ENCODE assay signal across 22 cellular contexts in the genomic region with DNA sequence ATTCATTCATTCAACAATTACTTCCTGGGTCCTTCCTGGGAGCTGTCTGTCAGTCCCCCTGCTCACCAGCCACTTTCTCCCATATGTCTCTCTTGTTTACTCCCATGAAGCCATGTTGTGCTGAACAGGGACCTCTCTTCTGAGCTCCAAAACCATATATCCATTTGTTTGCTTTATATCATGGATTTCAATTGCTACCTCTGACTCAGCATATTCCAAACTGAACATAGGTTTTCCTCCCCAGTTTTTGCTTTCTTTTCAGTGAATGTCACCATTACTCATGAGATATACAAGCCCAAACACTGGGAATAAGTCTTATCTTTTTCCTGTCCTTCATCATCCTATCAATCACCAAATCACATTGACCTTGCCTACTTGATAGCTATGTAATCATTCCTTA.
DNase-seq lines count a peak whose midpoint lies in the region; ATAC-seq, FAIRE-seq and TF ChIP-seq lines count a peak whose summit lies in the region.
"Had no signal": no experiment of that assay in that cellular context is flagged by ENCODE, and none has a peak within 500 bp of the region (broad histone marks: within the 10 kb centered on the region; RNA-seq: fewer than 3 reads in every experiment).

No MANE protein-coding gene starts in this region.

- FAIRE-seq in HepG2 (lab: Jason Lieb, UNC) = no peak
- peak; percentile 68 for FAIRE-seq in K562 (lab: Jason Lieb, UNC)
- FAIRE-seq in H54 (lab: Jason Lieb, UNC) = no peak
- FAIRE-seq: D721Med, GM12891, GM18507 had no signal

- no peaks in the 10 kb centered on the region for H3K27me3 Mint-ChIP-seq in CD8-positive, alpha-beta memory T cell

- H3K9ac ChIP-seq in HepG2 (ENCODE audit: insufficient read depth, low read depth, low read length) = no peak overlapping the region
- no peak overlapping the region for H3K9ac ChIP-seq in K562 (ENCODE audit: insufficient read depth in 1 of 2, low read depth in 2 of 2, low read length in 2 of 2)
- H3K9ac ChIP-seq: BLaER1 had no signal

- BruUV-seq in HepG2 (replicated peaks; lab: Mats Ljungman, UMichigan) (no TSS peak), K562 (replicated peaks; lab: Mats Ljungman, UMichigan) (no TSS peak)

- no peaks in the 10 kb centered on the region for H3K9me1 ChIP-seq in K562 (ENCODE audit: control insufficient read depth, insufficient read depth, low read length)

- H3K27ac Mint-ChIP-seq in CD8-positive, alpha-beta memory T cell = no peak overlapping the region
- H3K27ac Mint-ChIP-seq: B cell; CD4-positive, CD25-positive, alpha-beta regulatory T cell; CD8-positive, alpha-beta T cell had no signal

- no peak overlapping the region for H2AFZ ChIP-seq in HepG2 (ENCODE audit: low read length)
- H2AFZ ChIP-seq in K562 (ENCODE audit: low read depth, low read length) = peak overlapping the region; percentile 71

- DNase-seq in HepG2 (ENCODE audit: low spot score) (no peak), right lobe of liver (no peak), K562 (ENCODE audit: extremely low read depth in 1 of 4, low spot score in 3 of 4) (no peak), fibroblast of pulmonary artery (ENCODE audit: low read depth) (peak; percentile 3), H54 (ENCODE audit: insufficient read length, low spot score) (no peak), RPMI8226 (no peak)
- DNase-seq in CD8-positive, alpha-beta memory T cell = no peak
- DNase-seq: 8988T; CD4-positive, CD25-positive, alpha-beta regulatory T cell; CD8-positive, alpha-beta T cell; DMS 273 treated with DMSO at 0.1 percent for 48 hours; EL; GDM1; GOT3; H7; HCEC 1CT had no signal

- H3K9me3 Mint-ChIP-seq in CD8-positive, alpha-beta memory T cell = peaks cover 0 to 2% (median 0%) of the 10 kb centered on the region in 5 donors
- H3K9me3 Mint-ChIP-seq: CD8-positive, alpha-beta T cell had no signal

- H3K4me1 ChIP-seq in HepG2 (ENCODE audit: insufficient read depth, low read length) (no peaks in the 10 kb centered on the region), right lobe of liver (no peaks in the 10 kb centered on the region), K562 (replicated peaks in 1 of 2; ENCODE audit: control insufficient read depth in 2 of 2, insufficient read depth in 2 of 2, low read length in 2 of 2) (no peaks in the 10 kb centered on the region; a peak in 1 of 5 replicates)
- H3K4me1 ChIP-seq in CD8-positive, alpha-beta memory T cell (ENCODE audit: insufficient read depth, low read length) = no peaks in the 10 kb centered on the region
- H3K4me1 ChIP-seq: BLaER1 had no signal

- no peak overlapping the region for H3K4me2 ChIP-seq in HepG2 (ENCODE audit: low read depth, low read length)
- no peak overlapping the region for H3K4me2 ChIP-seq in K562 (ENCODE audit: insufficient read depth, low read length)
- H3K4me2 ChIP-seq: BLaER1 had no signal

- in situ Hi-C loops in HepG2 (cut with HindIII; ENCODE audit: extremely low pct_ligation_motif_present, low pct_unique_long_range_greater_than_20kb) = no loop called here
- in situ Hi-C loops in K562 (cut with MboI) = no loop called here

- H3K36me3 ChIP-seq in HepG2 (replicated peaks in 1 of 2; ENCODE audit: control insufficient read depth in 1 of 2, insufficient read depth in 2 of 2, low read length in 2 of 2) (no peaks in the 10 kb centered on the region), right lobe of liver (no peaks in the 10 kb centered on the region), K562 (ENCODE audit: control insufficient read depth, insufficient read depth, low read length) (no peaks in the 10 kb centered on the region)
- no peaks in the 10 kb centered on the region for H3K36me3 ChIP-seq in CD8-positive, alpha-beta memory T cell (ENCODE audit: insufficient read depth, low read length)
- H3K36me3 ChIP-seq: BLaER1 had no signal

- H3K36me3 Mint-ChIP-seq in CD8-positive, alpha-beta memory T cell = no peaks in the 10 kb centered on the region
- H3K36me3 Mint-ChIP-seq: CD4-positive, CD25-positive, alpha-beta regulatory T cell; CD8-positive, alpha-beta T cell had no signal

- H3K27me3 ChIP-seq in HepG2 (ENCODE audit: control insufficient read depth in 1 of 2, insufficient read depth in 2 of 2, low read length in 2 of 2) = no peaks in the 10 kb centered on the region; a peak in 1 of 5 replicates
- H3K27me3 ChIP-seq in right lobe of liver = no peaks in the 10 kb centered on the region
- no peaks in the 10 kb centered on the region for H3K27me3 ChIP-seq in K562 (ENCODE audit: control insufficient read depth in 2 of 2, insufficient read depth in 2 of 2, low read length in 2 of 2)
- H3K27me3 ChIP-seq in CD8-positive, alpha-beta memory T cell (ENCODE audit: insufficient read depth, low read length, poor library complexity, severe bottlenecking) = no peaks in the 10 kb centered on the region
- H3K27me3 ChIP-seq: BLaER1 had no signal

- no peak for TF ChIP-seq CTCF in HepG2 (CRISPR knock-in tag; IDR thresholded peaks at IDR 0.05)
- no peak for TF ChIP-seq CTCF in right lobe of liver (IDR thresholded peaks at IDR 0.05)
- TF ChIP-seq CTCF in K562 (IDR thresholded peaks at IDR 0.05 in 2 of 3, conservative IDR thresholded peaks at IDR 0.05 in 1 of 3; ENCODE audit: insufficient read depth in 2 of 3, low read depth in 1 of 3, low read length in 3 of 3) = no peak
- no peak for TF ChIP-seq CTCF in fibroblast of pulmonary artery (IDR thresholded peaks at IDR 0.05; ENCODE audit: low read length, missing control alignments)

- TF ChIP-seq RAD21 in HepG2 (CRISPR knock-in tag; IDR thresholded peaks at IDR 0.05) (no peak), K562 (CRISPR knock-in tag; conservative IDR thresholded peaks at IDR 0.05 in 1 of 2, IDR thresholded peaks at IDR 0.05 in 1 of 2) (no peak)

- no peaks in the 10 kb centered on the region for H3K4me1 Mint-ChIP-seq in CD8-positive, alpha-beta memory T cell
- H3K4me1 Mint-ChIP-seq: B cell; CD4-positive, CD25-positive, alpha-beta regulatory T cell had no signal

- H3K4me3 ChIP-seq in HepG2 (replicated peaks in 1 of 3; ENCODE audit: insufficient read depth in 1 of 3, low read depth in 2 of 3, low read length in 3 of 3) (no peak overlapping the region), right lobe of liver (no peak overlapping the region), K562 (no peak overlapping the region), fibroblast of pulmonary artery (replicated peaks; ENCODE audit: low read depth, low read length) (no peak overlapping the region)
- H3K4me3 ChIP-seq in CD8-positive, alpha-beta memory T cell (ENCODE audit: low read length) = no peak overlapping the region
- H3K4me3 ChIP-seq: BLaER1 had no signal

- intact Hi-C loops in HepG2 (cut with micrococcal nuclease; ENCODE audit: unreplicated experiment) = no loop called here
- intact Hi-C loops in right lobe of liver (cut with DNase I) = no loop called here
- intact Hi-C loops in K562 (cut with micrococcal nuclease) = no loop called here

- TF ChIP-seq POLR2A in HepG2 (IDR thresholded peaks at IDR 0.05; ENCODE audit: insufficient read depth in 1 of 2, low read depth in 2 of 2, low read length in 2 of 2) (no peak), right lobe of liver (IDR thresholded peaks at IDR 0.05) (no peak), K562 (conservative IDR thresholded peaks at IDR 0.05) (no peak), H54 (IDR thresholded peaks at IDR 0.05; ENCODE audit: low read depth, low read length) (no peak)

- POLR2A ChIA-PET in HepG2 (lab: Yijun Ruan, JAX) = no interaction called here
- POLR2A ChIA-PET in K562 (lab: Yijun Ruan, JAX) = interaction anchor here (0.6 kb wide), 1 partner anchor 159 kb away, joined by 3 read pairs; no protein-coding TSS in a partner anchor
- POLR2A ChIA-PET in CD8-positive, alpha-beta memory T cell (lab: Charles Lee) = no interaction called here

- CTCF ChIA-PET in HepG2 (lab: Yijun Ruan, JAX; ENCODE audit: low intra/inter-chr PET ratio, low total read pairs) (no interaction called here), K562 (lab: Yijun Ruan, JAX; ENCODE audit: low intra/inter-chr PET ratio) (no interaction called here)
- CTCF ChIA-PET in CD8-positive, alpha-beta memory T cell (lab: Charles Lee) = no interaction called here

- no peak for ATAC-seq in HepG2
- no peak for ATAC-seq in right lobe of liver
- ATAC-seq in K562 = no peak
- ATAC-seq: CD8-positive, alpha-beta T cell had no signal

- no peak overlapping the region for H3K4me3 Mint-ChIP-seq in CD8-positive, alpha-beta memory T cell
- H3K4me3 Mint-ChIP-seq: B cell; CD4-positive, CD25-positive, alpha-beta regulatory T cell; CD8-positive, alpha-beta T cell had no signal

- peaks cover 10% of the 10 kb centered on the region for H3K9me3 ChIP-seq in HepG2 (ENCODE audit: low read length)
- H3K9me3 ChIP-seq in right lobe of liver = no peaks in the 10 kb centered on the region
- H3K9me3 ChIP-seq in K562 (replicated peaks; ENCODE audit: control insufficient read depth, insufficient read depth, low read depth, low read length) = no peaks in the 10 kb centered on the region
- H3K9me3 ChIP-seq in CD8-positive, alpha-beta memory T cell (ENCODE audit: low read length) = no peaks in the 10 kb centered on the region

- H3K27ac ChIP-seq in HepG2 (ENCODE audit: extremely low read length, insufficient read depth, low read length) (no peak overlapping the region), right lobe of liver (no peak overlapping the region), K562 (ENCODE audit: extremely low read depth, low read depth, low read length) (no peak overlapping the region)
- no peak overlapping the region for H3K27ac ChIP-seq in CD8-positive, alpha-beta memory T cell (ENCODE audit: low read depth, low read length)
- H3K27ac ChIP-seq: BLaER1, C4-2B had no signal

- TF ChIP-seq EP300 in HepG2 (IDR thresholded peaks at IDR 0.05; ENCODE audit: low read depth in 2 of 2, low read length in 2 of 2) = no peak
- TF ChIP-seq EP300 in HepG2 (CRISPR knock-in tag; IDR thresholded peaks at IDR 0.05; ENCODE audit: borderline replicate concordance) = no peak
- TF ChIP-seq EP300 in K562 (IDR thresholded peaks at IDR 0.05; ENCODE audit: low read length) = no peak

- no peaks in the 10 kb centered on the region for H4K20me1 ChIP-seq in HepG2 (ENCODE audit: insufficient read depth, low read length)
- no peaks in the 10 kb centered on the region for H4K20me1 ChIP-seq in K562 (replicated peaks; ENCODE audit: control insufficient read depth, insufficient read depth, low read length)
- H4K20me1 ChIP-seq: BLaER1 had no signal

- no peaks in the 10 kb centered on the region for H3K79me2 ChIP-seq in HepG2 (ENCODE audit: insufficient read depth, low read length)
- no peaks in the 10 kb centered on the region for H3K79me2 ChIP-seq in K562 (ENCODE audit: control insufficient read depth, insufficient read depth, low read length)

TF ChIP-seq in HepG2, 621 proteins besides CTCF, POLR2A, EP300 and RAD21 (continues in another document):
- peak; percentile 60 for TF ChIP-seq MAFF (IDR thresholded peaks at IDR 0.05; ENCODE audit: low read depth, low read length)
- no peak for TF ChIP-seq TBL1XR1 (IDR thresholded peaks at IDR 0.05; ENCODE audit: borderline replicate concordance, low read length, partially characterized antibody)
- no peak for TF ChIP-seq ZNF207 (IDR thresholded peaks at IDR 0.05; ENCODE audit: borderline replicate concordance)

TF ChIP-seq in K562, 482 proteins besides CTCF, POLR2A, EP300 and RAD21 (continues in another document):
- no peak for TF ChIP-seq EWSR1 (IDR thresholded peaks at IDR 0.05; ENCODE audit: borderline replicate concordance, low read depth, partially characterized antibody)
- no peak for TF ChIP-seq GTF2A2 (tag; IDR thresholded peaks at IDR 0.05)
